In genomic region chr3:184184546-184185234, GRCh38 we compare ENCODE assay signal across 8 cellular contexts. TPM values are rescaled to one million over a fixed set of nuclear protein-coding genes. Genes with fewer than 3 reads are reported as not detected.
A peak's percentile ranks its signal among the peaks of the same experiment; 100 is the strongest.
DNase-seq lines count a peak whose midpoint lies in the region; ATAC-seq and TF ChIP-seq lines count a peak whose summit lies in the region.

No MANE protein-coding gene starts in this region.

- peak overlapping the region; percentile 99 for H3K4me3 Mint-ChIP-seq in activated CD4-positive, alpha-beta T cell treated with anti-CD3 and anti-CD28 coated beads for 36 hours

- CTCF ChIA-PET in activated CD4-positive, alpha-beta T cell treated with anti-CD3 and anti-CD28 coated beads for 36 hours (lab: Charles Lee): interaction anchor here (0.7 to 2.0 kb wide), 6 partner anchors 43 to 70 kb away, joined by 3 to 7 read pairs (median 3); partner anchors contain the start of gene EEF1AKMT4

- H3K27me3 ChIP-seq in SJCRH30 (no peaks in the 10 kb centered on the region), spleen (replicated peaks in 1 of 7) (no peaks in the 10 kb centered on the region)

- H3K4me1 ChIP-seq in SJCRH30: peaks cover 18% of the 10 kb centered on the region
- H3K4me1 ChIP-seq in spleen: peaks cover 13 to 46% (median 35%) of the 10 kb centered on the region in 6 donors

- intact Hi-C loops in activated CD4-positive, alpha-beta T cell treated with anti-CD3 and anti-CD28 coated beads for 36 hours (cut with DNase I, micrococcal nuclease): loop anchor here in 1 of 2 experiments (1.0 to 10.0 kb wide), 5 partner anchors 10 to 1403 kb away; partner anchors contain the start of genes AP2M1, DVL3, PSMD2 and SENP2
- intact Hi-C loops in spleen (cut with DNase I; ENCODE audit: low total_unique reads): loop anchor here (10.0 kb wide), 1 partner anchor 130 kb away; the partner anchor contains the start of gene EIF4G1

- H3K4me3 ChIP-seq in SJCRH30: peak overlapping the region; percentile 96
- H3K4me3 ChIP-seq in spleen: peak overlapping the region in 1 of 8 donors; percentile 86

- no peak for DNase-seq in activated CD4-positive, alpha-beta T cell treated with anti-CD3 and anti-CD28 coated beads for 36 hours
- no peak for DNase-seq in activated CD4-positive, alpha-beta T cell treated with anti-CD3 and anti-CD28 coated beads, Interleukin-2, amount 50 U/mL, for 4 hours
- DNase-seq in SJCRH30 (no peak), erythroblast (lab: John Stamatoyannopoulos, UW) (peak; percentile 49 to 61), spleen (no peak), hypothalamus (lab: John Stamatoyannopoulos, UW) (no peak), SHP77 (lab: John Stamatoyannopoulos, UW) (no peak), SK-N-DZ (ENCODE audit: low spot score) (no peak)

- peak overlapping the region; percentile 91 for H3K27ac Mint-ChIP-seq in activated CD4-positive, alpha-beta T cell treated with anti-CD3 and anti-CD28 coated beads for 36 hours

- H3K27ac ChIP-seq in SJCRH30 (peak overlapping the region; percentile 82), spleen (peak overlapping the region in 5 of 8 donors; percentile 65 to 91 (median 87))

- TF ChIP-seq CTCF in spleen (IDR thresholded peaks at IDR 0.05 in 8 of 11, conservative IDR thresholded peaks at IDR 0.05 in 3 of 11): no peak

- peaks cover 38% of the 10 kb centered on the region for H3K36me3 ChIP-seq in SJCRH30
- H3K36me3 ChIP-seq in spleen: peaks cover 2 to 78% (median 68%) of the 10 kb centered on the region in 6 donors

- ATAC-seq in activated CD4-positive, alpha-beta T cell treated with anti-CD3 and anti-CD28 coated beads for 36 hours: no peak

- no peak for TF ChIP-seq POLR2A in erythroblast (IDR thresholded peaks at IDR 0.05; ENCODE audit: low read length)
- no peak for TF ChIP-seq POLR2A in spleen (IDR thresholded peaks at IDR 0.05)

- POLR2A ChIA-PET in activated CD4-positive, alpha-beta T cell treated with anti-CD3 and anti-CD28 coated beads for 36 hours (lab: Charles Lee): no interaction called here

- peaks cover 29% of the 10 kb centered on the region for H3K4me1 Mint-ChIP-seq in activated CD4-positive, alpha-beta T cell treated with anti-CD3 and anti-CD28 coated beads for 36 hours

- no peaks in the 10 kb centered on the region for H3K9me3 ChIP-seq in SJCRH30 (replicated peaks)
- no peaks in the 10 kb centered on the region for H3K9me3 ChIP-seq in spleen

- no peaks in the 10 kb centered on the region for H3K9me3 Mint-ChIP-seq in activated CD4-positive, alpha-beta T cell treated with anti-CD3 and anti-CD28 coated beads for 36 hours (ENCODE audit: low read depth)

- peaks cover 58% of the 10 kb centered on the region for H3K36me3 Mint-ChIP-seq in activated CD4-positive, alpha-beta T cell treated with anti-CD3 and anti-CD28 coated beads for 36 hours (ENCODE audit: low read depth)

- 94 to 97% (median 96%) methylated on average over 18 of the region's 18 CpGs for WGBS in spleen, 5 donors

- no peaks in the 10 kb centered on the region for H3K27me3 Mint-ChIP-seq in activated CD4-positive, alpha-beta T cell treated with anti-CD3 and anti-CD28 coated beads for 36 hours

RNA-seq across cellular contexts. Expression of gene ABCF3, which starts 1.3 kb away (rescaled TPM):
- total RNA-seq in activated CD4-positive, alpha-beta T cell treated with anti-CD3 and anti-CD28 coated beads for 36 hours: 10 to 100 TPM; 58.2 to 66.2 TPM
- 29.4 and 32.6 TPM in 2 replicates for total RNA-seq in SJCRH30 (2014; rRNA removed; shearing (Covaris generic))
- total RNA-seq in spleen: 10 to 100 TPM; 46.4 to 90.7 (median 69.8) TPM
- 10 to 100 TPM; 35.3 to 67.3 (median 61.2) TPM for polyA plus RNA-seq in spleen
- 18.0 and 31.9 TPM in 2 replicates for polyA plus RNA-seq in SK-N-DZ (2014; cell fraction: cytosol; rRNA removed)
- polyA plus RNA-seq in SK-N-DZ (2014; cell fraction: nucleus; rRNA removed): 93.1 and 143 TPM in 2 replicates

RNA-seq across cellular contexts. Expression of gene AP2M1, which starts 10.0 kb away (rescaled TPM):
- total RNA-seq in activated CD4-positive, alpha-beta T cell treated with anti-CD3 and anti-CD28 coated beads for 36 hours: 100 to 1,000 TPM; 192 to 204 TPM
- 194 and 196 TPM in 2 replicates for total RNA-seq in SJCRH30 (2014; rRNA removed; shearing (Covaris generic))
- 100 to 1,000 TPM; 192 to 254 (median 204) TPM for total RNA-seq in spleen
- polyA plus RNA-seq in spleen: 100 to 1,000 TPM in 2 of 3 donors, 10 to 100 TPM in 1; 98.7 to 155 (median 137) TPM
- 334 and 339 TPM in 2 replicates for polyA plus RNA-seq in SK-N-DZ (2014; cell fraction: cytosol; rRNA removed)
- polyA plus RNA-seq in SK-N-DZ (2014; cell fraction: nucleus; rRNA removed): 274 and 313 TPM in 2 replicates

RNA-seq across cellular contexts. Expression of gene DVL3, which starts 29.5 kb away (rescaled TPM):
- total RNA-seq in activated CD4-positive, alpha-beta T cell treated with anti-CD3 and anti-CD28 coated beads for 36 hours: 10 to 100 TPM; 24.9 to 29.6 TPM
- total RNA-seq in SJCRH30 (2014; rRNA removed; shearing (Covaris generic)): 38.5 and 43.7 TPM in 2 replicates
- total RNA-seq in spleen: 10 to 100 TPM; 40.3 to 67.3 (median 54.2) TPM
- polyA plus RNA-seq in spleen: 10 to 100 TPM; 12.3 to 28.2 (median 15.8) TPM
- 43.0 and 48.7 TPM in 2 replicates for polyA plus RNA-seq in SK-N-DZ (2014; cell fraction: cytosol; rRNA removed)
- polyA plus RNA-seq in SK-N-DZ (2014; cell fraction: nucleus; rRNA removed): 134 and 160 TPM in 2 replicates

RNA-seq across cellular contexts. Expression of gene VWA5B2, which starts 44.7 kb away (rescaled TPM):
- total RNA-seq in activated CD4-positive, alpha-beta T cell treated with anti-CD3 and anti-CD28 coated beads for 36 hours: not detected
- 0.51 and 1.0 TPM in 2 replicates for total RNA-seq in SJCRH30 (2014; rRNA removed; shearing (Covaris generic))
- total RNA-seq in spleen: under 1 TPM in 2 of 7 donors, not detected in 5; 0.28 to 0.68 TPM
- under 1 TPM; 0.02 to 0.08 (median 0.03) TPM for polyA plus RNA-seq in spleen
- 11.3 and 11.7 TPM in 2 replicates for polyA plus RNA-seq in SK-N-DZ (2014; cell fraction: cytosol; rRNA removed)
- 60.4 and 113 TPM in 2 replicates for polyA plus RNA-seq in SK-N-DZ (2014; cell fraction: nucleus; rRNA removed)

RNA-seq across cellular contexts. Expression of gene EIF2B5, which starts 49.5 kb away (rescaled TPM):
- 10 to 100 TPM; 46.4 to 60.6 TPM for total RNA-seq in activated CD4-positive, alpha-beta T cell treated with anti-CD3 and anti-CD28 coated beads for 36 hours
- 42.6 and 43.0 TPM in 2 replicates for total RNA-seq in SJCRH30 (2014; rRNA removed; shearing (Covaris generic))
- 10 to 100 TPM; 40.4 to 50.7 (median 46.3) TPM for total RNA-seq in spleen
- polyA plus RNA-seq in spleen: 10 to 100 TPM; 40.4 to 55.7 (median 52.8) TPM
- 87.0 and 101 TPM in 2 replicates for polyA plus RNA-seq in SK-N-DZ (2014; cell fraction: cytosol; rRNA removed)
- 194 and 198 TPM in 2 replicates for polyA plus RNA-seq in SK-N-DZ (2014; cell fraction: nucleus; rRNA removed)

Comparison
In these comparisons a context has a peak if more than half of its experiments do, and no peak if none do; other contexts are left out.
1. DNase-seq: peak in erythroblast (2 of 2); none in activated CD4-positive, alpha-beta T cell treated with anti-CD3 and anti-CD28 coated beads for 36 hours (single experiment), activated CD4-positive, alpha-beta T cell treated with anti-CD3 and anti-CD28 coated beads, Interleukin-2, amount 50 U/mL, for 4 hours (0 of 2), SJCRH30 (0 of 2), spleen (single experiment), hypothalamus (0 of 51), SHP77 (0 of 2) and SK-N-DZ (single experiment).